Comparison of ENCODE assay signal across 8 cellular contexts in genomic region chr3:53130179-53131135, GRCh38. TPM values are rescaled to one million over a fixed set of nuclear protein-coding genes. Genes with fewer than 3 reads are reported as not detected.
DNase-seq lines count a peak whose midpoint lies in the region; ATAC-seq and TF ChIP-seq lines count a peak whose summit lies in the region.

A gene with protein sequence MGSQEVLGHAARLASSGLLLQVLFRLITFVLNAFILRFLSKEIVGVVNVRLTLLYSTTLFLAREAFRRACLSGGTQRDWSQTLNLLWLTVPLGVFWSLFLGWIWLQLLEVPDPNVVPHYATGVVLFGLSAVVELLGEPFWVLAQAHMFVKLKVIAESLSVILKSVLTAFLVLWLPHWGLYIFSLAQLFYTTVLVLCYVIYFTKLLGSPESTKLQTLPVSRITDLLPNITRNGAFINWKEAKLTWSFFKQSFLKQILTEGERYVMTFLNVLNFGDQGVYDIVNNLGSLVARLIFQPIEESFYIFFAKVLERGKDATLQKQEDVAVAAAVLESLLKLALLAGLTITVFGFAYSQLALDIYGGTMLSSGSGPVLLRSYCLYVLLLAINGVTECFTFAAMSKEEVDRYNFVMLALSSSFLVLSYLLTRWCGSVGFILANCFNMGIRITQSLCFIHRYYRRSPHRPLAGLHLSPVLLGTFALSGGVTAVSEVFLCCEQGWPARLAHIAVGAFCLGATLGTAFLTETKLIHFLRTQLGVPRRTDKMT (minus strand): TSS chr3:53130435. CDS start chr3:53130400, 35 bp downstream.

- H3K27me3 ChIP-seq in adrenal gland (no peaks in the 10 kb centered on the region), heart left ventricle (no peaks in the 10 kb centered on the region)

- H3K9me3 ChIP-seq in adrenal gland (replicated peaks in 1 of 3) (no peaks in the 10 kb centered on the region), heart left ventricle (no peaks in the 10 kb centered on the region)

- peak; percentile 67 to 75 for TF ChIP-seq POLR2A in adrenal gland (IDR thresholded peaks at IDR 0.05)
- TF ChIP-seq POLR2A in heart left ventricle (IDR thresholded peaks at IDR 0.05) = peak in 1 of 2 donors; percentile 67

- H3K36me3 Mint-ChIP-seq in type B pancreatic cell = no peaks in the 10 kb centered on the region

- peak within 1 kb of the TSS; percentile 93 for H3K4me3 Mint-ChIP-seq in type B pancreatic cell

- ATAC-seq in HG02763 (IDR thresholded peaks at IDR 0.05; ENCODE audit: unreplicated experiment) (peak; percentile 75), heart left ventricle (peak; percentile 96 to 99 (median 97))

- intact Hi-C loops in adrenal gland (cut with DNase I) = loop anchor here (5.0 kb wide), 2 partner anchors 37 to 67 kb away; no protein-coding TSS in a partner anchor
- intact Hi-C loops in heart left ventricle (cut with DNase I) = loop anchor here in 9 of 10 donors (2.0 to 5.0 kb wide), 3 partner anchors 28 to 67 kb away; partner anchors contain the start of gene PRKCD (in 2 of the 9)

- H3K27ac ChIP-seq in adrenal gland (peak within 1 kb of the TSS; percentile 77 to 91 (median 85)), heart left ventricle (peak within 1 kb of the TSS; percentile 71 to 96 (median 92))

- no peaks in the 10 kb centered on the region for H3K9me3 Mint-ChIP-seq in type B pancreatic cell

- peak within 1 kb of the TSS; percentile 95 for H3K27ac Mint-ChIP-seq in type B pancreatic cell

- H3K4me3 ChIP-seq in GM12864 (ENCODE audit: low read depth, low read length) = peak within 1 kb of the TSS; percentile 69
- H3K4me3 ChIP-seq in adrenal gland = peak within 1 kb of the TSS; percentile 30 to 86 (median 54)
- peak within 1 kb of the TSS; percentile 74 to 99 (median 84) for H3K4me3 ChIP-seq in heart left ventricle

- DNase-seq in GM12864 (ENCODE audit: low read depth) (peak; percentile 90), NCI-H1436 treated with DMSO at 0.1 percent for 48 hours (lab: John Stamatoyannopoulos, UW) (peak; percentile 9), T-helper 1 cell (peak; percentile 95 to 98 (median 96)), adrenal gland (peak; percentile 97 to 99 (median 99)), heart left ventricle (peak; percentile 98 to 100 (median 99)), pons (ENCODE audit: low spot score) (peak; percentile 93), type B pancreatic cell (ENCODE audit: extremely low spot score, unreplicated experiment) (peak; percentile 94)

- TF ChIP-seq CTCF in GM12864 (IDR thresholded peaks at IDR 0.05; ENCODE audit: low read depth, low read length, missing control alignments) (peak; percentile 5), adrenal gland (IDR thresholded peaks at IDR 0.05) (peak in 4 of 6 experiments; percentile 12 to 32 (median 20)), heart left ventricle (IDR thresholded peaks at IDR 0.05) (peak in 5 of 12 donors; percentile 6 to 40 (median 21)), type B pancreatic cell (conservative IDR thresholded peaks at IDR 0.05) (peak; percentile 39)

- H3K27me3 Mint-ChIP-seq in type B pancreatic cell = no peaks in the 10 kb centered on the region

- H3K4me1 ChIP-seq in adrenal gland (replicated peaks in 1 of 2) (peaks cover 13 to 41% of the 10 kb centered on the region in 2 donors), heart left ventricle (peaks cover 0 to 36% (median 21%) of the 10 kb centered on the region in 12 donors)

- H3K36me3 ChIP-seq in adrenal gland (replicated peaks in 1 of 2) (peaks cover 0 to 3% of the 10 kb centered on the region in 2 donors), heart left ventricle (peaks cover 0 to 16% (median 8%) of the 10 kb centered on the region in 9 donors)

- 2 to 8% (median 3%) methylated on average over 15 to 41 of the region's 41 CpGs for WGBS in adrenal gland, 4 donors
- 3 to 6% (median 3%) methylated on average over 23 to 41 of the region's 41 CpGs for WGBS in heart left ventricle, 4 donors

- H3K4me1 Mint-ChIP-seq in type B pancreatic cell (ENCODE audit: unreplicated experiment) = peaks cover 20% of the 10 kb centered on the region

RNA-seq across cellular contexts. Expression of the gene that starts here (rescaled TPM):
- 10 to 100 TPM; 12.9 to 34.5 (median 22.9) TPM for total RNA-seq in adrenal gland
- 10 to 100 TPM in 2 of 3 donors, 1 to 10 TPM in 1; 6.7 to 24.1 (median 13.0) TPM for polyA plus RNA-seq in adrenal gland
- 10 to 100 TPM in 3 of 9 donors, 1 to 10 TPM in 6; 5.4 to 16.2 (median 8.8) TPM for total RNA-seq in heart left ventricle
- polyA plus RNA-seq in heart left ventricle = 1 to 10 TPM; 5.0 to 9.3 TPM
- 23.4 and 31.0 TPM in 2 replicates for total RNA-seq in type B pancreatic cell (ENCODE audit: low replicate concordance)

Comparison
In these comparisons a context has a peak if more than half of its experiments do, and no peak if none do; other contexts are left out.
1. Peak in every context shown above with its lines: DNase-seq, ATAC-seq, H3K4me3 ChIP-seq and H3K27ac ChIP-seq.
2. DNase-seq: peak in every context shown above with its lines; median percentile 99 in adrenal gland; 99 in heart left ventricle; 96 in T-helper 1 cell; 94 in type B pancreatic cell; 93 in pons; 90 in GM12864; 9 in NCI-H1436 treated with DMSO at 0.1 percent for 48 hours.